Comparison of ENCODE assay signal across 8 cellular contexts in genomic region chr9:33446507-33447403, GRCh38. TPM values are rescaled to one million over a fixed set of nuclear protein-coding genes. Genes with fewer than 3 reads are reported as not detected.
A peak's percentile ranks its signal among the peaks of the same experiment; 100 is the strongest.
DNase-seq lines count a peak whose midpoint lies in the region; ATAC-seq, FAIRE-seq and TF ChIP-seq lines count a peak whose summit lies in the region.

No MANE protein-coding gene starts in this region.

- in situ Hi-C loops in K562 (cut with MboI): no loop called here

- H2AFZ ChIP-seq in K562 (ENCODE audit: low read depth, low read length): peak overlapping the region; percentile 82

- peaks cover 10% of the 10 kb centered on the region; the same call in 1 of the 3 replicates for H3K36me3 ChIP-seq in K562 (ENCODE audit: control insufficient read depth, insufficient read depth, low read length)

- CTCF ChIA-PET in K562 (lab: Yijun Ruan, JAX; ENCODE audit: low intra/inter-chr PET ratio): interaction anchor here (0.7 kb wide), 1 partner anchor 274 kb away, joined by 3 read pairs; no protein-coding TSS in a partner anchor

- intact Hi-C loops in K562 (cut with micrococcal nuclease): loop anchor here (2.0 kb wide), 2 partner anchors 44 to 72 kb away; partner anchors contain the start of gene AQP7

- peak overlapping the region; percentile 89 for H3K4me2 ChIP-seq in K562 (ENCODE audit: insufficient read depth, low read length)

- no TSS peak for BruUV-seq in K562 (replicated peaks; lab: Mats Ljungman, UMichigan)

- peak overlapping the region; percentile 47 for H3K4me3 ChIP-seq in K562

- DNase-seq in CMK (ENCODE audit: low read depth) (peak; percentile 84), T-helper 1 cell (peak in 4 of 5 donors; percentile 33 to 90 (median 44)), K562 (ENCODE audit: extremely low read depth in 1 of 4, low spot score in 3 of 4) (peak; percentile 75 to 89 (median 80)), kidney tubule cell (ENCODE audit: low spot score) (peak; percentile 83), midbrain (lab: John Stamatoyannopoulos, UW) (no peak)
- peak; percentile 51 for DNase-seq in stimulated activated CD4-positive, alpha-beta T cell treated with anti-CD3 and anti-CD28 coated beads, Interleukin-4, amount 100 ng/mL, for 1 hour

- H3K79me2 ChIP-seq in K562 (ENCODE audit: control insufficient read depth, insufficient read depth, low read length): peaks cover 20% of the 10 kb centered on the region

- peak overlapping the region; percentile 53 to 86 for H3K9ac ChIP-seq in K562 (ENCODE audit: insufficient read depth in 1 of 2, low read depth in 2 of 2, low read length in 2 of 2)

- peak; percentile 99 for FAIRE-seq in K562 (lab: Jason Lieb, UNC)

- TF ChIP-seq RAD21 in K562 (CRISPR knock-in tag; conservative IDR thresholded peaks at IDR 0.05 in 1 of 2, IDR thresholded peaks at IDR 0.05 in 1 of 2): no peak

- no peaks in the 10 kb centered on the region for H3K9me3 ChIP-seq in K562 (replicated peaks; ENCODE audit: control insufficient read depth, insufficient read depth, low read depth, low read length)

- WGBS in K562 (ENCODE audit: insufficient coverage, low coverage, missing lambda C conversion rate): 1% methylated on average over 15 of the region's 21 CpGs

- H3K9me1 ChIP-seq in K562 (ENCODE audit: control insufficient read depth, insufficient read depth, low read length): no peaks in the 10 kb centered on the region

- no peaks in the 10 kb centered on the region for H4K20me1 ChIP-seq in K562 (replicated peaks; ENCODE audit: control insufficient read depth, insufficient read depth, low read length)

- peaks cover 33 to 51% of the 10 kb centered on the region in 2 experiments for H3K4me1 ChIP-seq in K562 (replicated peaks in 1 of 2; ENCODE audit: control insufficient read depth in 2 of 2, insufficient read depth in 2 of 2, low read length in 2 of 2)

- TF ChIP-seq EP300 in K562 (IDR thresholded peaks at IDR 0.05; ENCODE audit: low read length): peak; percentile 69

- H3K27ac ChIP-seq in K562 (ENCODE audit: extremely low read depth, low read depth, low read length): peak overlapping the region; percentile 80

- no peak for TF ChIP-seq POLR2A in K562 (conservative IDR thresholded peaks at IDR 0.05)

- no peaks in the 10 kb centered on the region for H3K27me3 ChIP-seq in K562 (ENCODE audit: control insufficient read depth in 2 of 2, insufficient read depth in 2 of 2, low read length in 2 of 2)

- ATAC-seq in GM19463 (IDR thresholded peaks at IDR 0.05; ENCODE audit: unreplicated experiment) (peak; percentile 77), HG03558 (IDR thresholded peaks at IDR 0.05; ENCODE audit: extremely low read depth, unreplicated experiment) (peak; percentile 94), K562 (peak; percentile 89)

- TF ChIP-seq CTCF in K562 (IDR thresholded peaks at IDR 0.05 in 2 of 3, conservative IDR thresholded peaks at IDR 0.05 in 1 of 3; ENCODE audit: insufficient read depth in 2 of 3, low read depth in 1 of 3, low read length in 3 of 3): no peak

- POLR2A ChIA-PET in K562 (lab: Yijun Ruan, JAX): interaction anchor here (0.7 kb wide), 1 partner anchor 156 kb away, joined by 3 read pairs; the partner anchor contains the start of gene NFX1

TF ChIP-seq in K562, 482 proteins besides CTCF, POLR2A, EP300 and RAD21 (continues in another document):
- TF ChIP-seq CEBPZ (IDR thresholded peaks at IDR 0.05; ENCODE audit: borderline replicate concordance, low read depth, low read length) (no peak), MYNN (IDR thresholded peaks at IDR 0.05) (peak; percentile 55; the same call in 1 of the 2 replicates), MYNN (CRISPR knock-in tag; IDR thresholded peaks at IDR 0.05) (no peak), BCL6 (CRISPR knock-in tag; IDR thresholded peaks at IDR 0.05) (no peak)

RNA-seq across cellular contexts. Expression of gene AQP3, which starts 0.6 kb away (rescaled TPM):
- 13.3 and 46.7 TPM in 2 replicates for total RNA-seq in K562 (2011; cell fraction: chromatin; rRNA removed; ENCODE audit: low replicate concordance)
- total RNA-seq in K562 (2011; cell fraction: nucleolus; rRNA removed): 57.8 and 76.0 TPM in 2 replicates
- total RNA-seq in K562 (2011; cell fraction: nucleoplasm; rRNA removed): 30.8 and 35.2 TPM in 2 replicates
- total RNA-seq in K562 (2014; rRNA removed) (17.6 and 26.9 TPM in 2 replicates), K562 (2014; rRNA removed; fragmentation: Illumina TruSeq; extraction: Trizol) (11.1 and 12.8 TPM in 2 replicates), K562 (2015; rRNA removed; fragmentation: Illumina TruSeq; extraction: Trizol) (13.3 and 15.1 TPM in 2 replicates), K562 (2021) (25.5 and 27.1 TPM in 2 replicates)
- polyA plus RNA-seq in K562 (2011; rRNA removed) (25.8 and 31.5 TPM in 2 replicates), K562 (2014; fragmentation: Illumina TruSeq; extraction: Trizol) (25.0 and 30.0 TPM in 2 replicates), K562 (2014; fragmentation: Nextera tagmentation; extraction: Ambion mirVana) (1 to 10 TPM; 4.2 to 6.0 TPM), K562 (2014; rRNA removed) (25.3 and 29.9 TPM in 2 replicates)
- polyA plus RNA-seq in K562 (2011; cell fraction: cytosol; rRNA removed): 51.7 and 150 TPM in 2 replicates
- polyA plus RNA-seq in K562 (2011; cell fraction: nucleus; rRNA removed): 29.5 and 64.4 TPM in 2 replicates
- 11.3 and 35.0 TPM in 2 replicates for polyA plus RNA-seq in K562 (2012)
- 12.9 and 30.5 TPM in 2 replicates for polyA minus RNA-seq in K562 (2011; rRNA and poly(A)+ RNA removed)
- polyA minus RNA-seq in K562 (2011; cell fraction: cytosol; rRNA and poly(A)+ RNA removed): 34.6 and 39.6 TPM in 2 replicates
- polyA minus RNA-seq in K562 (2011; cell fraction: nucleus; rRNA and poly(A)+ RNA removed): 6.3 and 7.5 TPM in 2 replicates

RNA-seq across cellular contexts. Expression of gene NOL6, which starts 27.0 kb away (rescaled TPM):
- 80.3 and 225 TPM in 2 replicates for total RNA-seq in K562 (2011; cell fraction: chromatin; rRNA removed; ENCODE audit: low replicate concordance)
- total RNA-seq in K562 (2011; cell fraction: nucleolus; rRNA removed): 122 and 123 TPM in 2 replicates
- total RNA-seq in K562 (2011; cell fraction: nucleoplasm; rRNA removed): 77.3 and 80.3 TPM in 2 replicates
- total RNA-seq in K562 (2014; rRNA removed): 23.0 and 37.0 TPM in 2 replicates
- total RNA-seq in K562 (2014; rRNA removed; fragmentation: Illumina TruSeq; extraction: Trizol): 23.0 and 27.0 TPM in 2 replicates
- 29.8 and 31.0 TPM in 2 replicates for total RNA-seq in K562 (2015; rRNA removed; fragmentation: Illumina TruSeq; extraction: Trizol)
- total RNA-seq in K562 (2021): 58.9 and 61.1 TPM in 2 replicates
- polyA plus RNA-seq in K562 (2011; rRNA removed): 23.5 and 42.1 TPM in 2 replicates
- 21.5 and 30.8 TPM in 2 replicates for polyA plus RNA-seq in K562 (2011; cell fraction: cytosol; rRNA removed)
- polyA plus RNA-seq in K562 (2011; cell fraction: nucleus; rRNA removed): 106 and 124 TPM in 2 replicates
- 25.7 and 37.3 TPM in 2 replicates for polyA plus RNA-seq in K562 (2012)
- polyA plus RNA-seq in K562 (2014; fragmentation: Illumina TruSeq; extraction: Trizol): 49.9 and 51.2 TPM in 2 replicates
- 1 to 10 TPM; 7.7 to 9.4 TPM for polyA plus RNA-seq in K562 (2014; fragmentation: Nextera tagmentation; extraction: Ambion mirVana)
- 33.5 and 35.0 TPM in 2 replicates for polyA plus RNA-seq in K562 (2014; rRNA removed)
- 24.9 and 28.2 TPM in 2 replicates for polyA minus RNA-seq in K562 (2011; rRNA and poly(A)+ RNA removed)
- polyA minus RNA-seq in K562 (2011; cell fraction: cytosol; rRNA and poly(A)+ RNA removed): 21.5 and 28.5 TPM in 2 replicates
- polyA minus RNA-seq in K562 (2011; cell fraction: nucleus; rRNA and poly(A)+ RNA removed): 39.3 and 50.3 TPM in 2 replicates

RNA-seq across cellular contexts. Expression of gene AQP7, which starts 44.4 kb away (rescaled TPM):
- total RNA-seq in K562 (2011; cell fraction: chromatin; rRNA removed; ENCODE audit: low replicate concordance): 0.70 and 1.6 TPM in 2 replicates
- total RNA-seq in K562 (2011; cell fraction: nucleolus; rRNA removed): 0.50 and 1.3 TPM in 2 replicates
- total RNA-seq in K562 (2011; cell fraction: nucleoplasm; rRNA removed): 1.3 and 2.0 TPM in 2 replicates
- total RNA-seq in K562 (2014; rRNA removed): not detected in 2 replicates
- 0.06 TPM in 1 of 2 replicates, not detected in the other for total RNA-seq in K562 (2014; rRNA removed; fragmentation: Illumina TruSeq; extraction: Trizol)
- total RNA-seq in K562 (2015; rRNA removed; fragmentation: Illumina TruSeq; extraction: Trizol): not detected in 2 replicates
- total RNA-seq in K562 (2021): 0.04 and 0.13 TPM in 2 replicates
- 0.50 and 0.53 TPM in 2 replicates for polyA plus RNA-seq in K562 (2011; rRNA removed)
- polyA plus RNA-seq in K562 (2011; cell fraction: cytosol; rRNA removed): 0.25 and 1.5 TPM in 2 replicates
- polyA plus RNA-seq in K562 (2011; cell fraction: nucleus; rRNA removed): 1.5 and 1.9 TPM in 2 replicates
- polyA plus RNA-seq in K562 (2012): 0.17 and 0.66 TPM in 2 replicates
- polyA plus RNA-seq in K562 (2014; fragmentation: Illumina TruSeq; extraction: Trizol): 0.07 and 0.15 TPM in 2 replicates
- polyA plus RNA-seq in K562 (2014; fragmentation: Nextera tagmentation; extraction: Ambion mirVana): under 1 TPM in 1 of 2 experiments, not detected in 1; 0.11 TPM
- 0.04 and 0.46 TPM in 2 replicates for polyA plus RNA-seq in K562 (2014; rRNA removed)
- polyA minus RNA-seq in K562 (2011; rRNA and poly(A)+ RNA removed): 0.18 and 0.81 TPM in 2 replicates
- polyA minus RNA-seq in K562 (2011; cell fraction: cytosol; rRNA and poly(A)+ RNA removed): not detected in 2 replicates
- polyA minus RNA-seq in K562 (2011; cell fraction: nucleus; rRNA and poly(A)+ RNA removed): 0.22 TPM in 1 of 2 replicates, not detected in the other
